25 cellular contexts compared by ENCODE assay signal in genomic region chr12:50992814-50993213, GRCh38. TPM values are rescaled to one million over a fixed set of nuclear protein-coding genes. Genes with fewer than 3 reads are reported as not detected.
DNase-seq lines count a peak whose midpoint lies in the region; TF ChIP-seq lines count a peak whose summit lies in the region.
"Had no signal": no experiment of that assay in that cellular context is flagged by ENCODE, and none has a peak within 500 bp of the region (broad histone marks: within the 10 kb centered on the region; RNA-seq: fewer than 3 reads in every experiment).

No MANE protein-coding gene starts in this region.

- peaks cover 0 to 4% (median 0%) of the 10 kb centered on the region in 4 donors for H3K4me1 ChIP-seq in stomach
- H3K4me1 ChIP-seq: SJCRH30, tibial artery had no signal

- no peak for TF ChIP-seq POLR2A in stomach (IDR thresholded peaks at IDR 0.05)

- intact Hi-C loops in head of caudate nucleus (cut with DNase I) (loop anchor here (10.0 kb wide), 1 partner anchor 228 kb away; the partner anchor contains the start of gene ATF1), stomach (cut with DNase I; ENCODE audit: low total_unique reads) (no loop called here)

- H3K27ac ChIP-seq in stomach, result no peak overlapping the region
- H3K27ac ChIP-seq: esophagus squamous epithelium, PC-9, SJCRH30, tibial artery had no signal

- H3K36me3 ChIP-seq in stomach, result peaks cover 52 to 99% (median 97%) of the 10 kb centered on the region in 4 donors

- peak; percentile 73 for DNase-seq in Ammon's horn (ENCODE audit: low spot score)
- DNase-seq in EL, result peak; percentile 5
- DNase-seq in head of caudate nucleus, result peak in 32 of 42 donors; percentile 11 to 79 (median 45)
- DNase-seq in myocyte (ENCODE audit: low read depth), result peak; percentile 63
- no peak for DNase-seq in OCI-M2 (lab: John Stamatoyannopoulos, UW; ENCODE audit: unreplicated experiment)
- DNase-seq in stomach, result no peak
- no peak for DNase-seq in T-helper 1 cell
- DNase-seq: activated CD8-positive, alpha-beta T cell treated with anti-CD3 and anti-CD28 coated beads, Interleukin-2, amount 10 ng/mL, durations not matched to agents 7 days and 5 days; activated effector memory CD4-positive, alpha-beta T cell treated with anti-CD3 and anti-CD28 coated beads, Interleukin-2, amount 50 U/mL, for 16 hours; activated naive CD8-positive, alpha-beta T cell treated with anti-CD3 and anti-CD28 coated beads, Interleukin-2, amount 50 U/mL, for 24 hours; activated T-cell treated with anti-CD3 and anti-CD28 coated beads for 4 hours; CD4-positive, alpha-beta memory T cell; DMS 273 treated with DMSO at 0.1 percent for 48 hours; effector memory CD4-positive, alpha-beta T cell; esophagus squamous epithelium; mesendoderm; naive B cell; NCI-H1105 treated with DMSO at 0.1 percent for 48 hours; NCI-H2029 treated with DMSO at 0.1 percent for 48 hours; NCI-H345; PC-9 had no signal

- 20 to 46% (median 24%) methylated on average over 2 of the region's 2 CpGs for WGBS in stomach, 5 donors

- no peak for TF ChIP-seq CTCF in stomach (IDR thresholded peaks at IDR 0.05)

- no peaks in the 10 kb centered on the region for H3K27me3 ChIP-seq in stomach
- H3K27me3 ChIP-seq: esophagus squamous epithelium, SJCRH30, tibial artery had no signal

- H3K4me3 ChIP-seq in stomach, result no peak overlapping the region
- H3K4me3 ChIP-seq: esophagus squamous epithelium, PC-9, SJCRH30, tibial artery had no signal

- no peak for TF ChIP-seq EP300 in stomach (IDR thresholded peaks at IDR 0.05)

- H3K9me3 ChIP-seq in stomach, result no peaks in the 10 kb centered on the region
- H3K9me3 ChIP-seq: esophagus squamous epithelium, SJCRH30, tibial artery had no signal

RNA-seq across cellular contexts. Expression of gene SLC11A2, which starts 33.4 kb away (rescaled TPM):
- total RNA-seq in myocyte (35.3 and 54.9 TPM in 2 replicates), stomach (100 to 1,000 TPM in 2 of 5 donors, 10 to 100 TPM in 3; 29.0 to 348 (median 94.2) TPM)
- 33.7 TPM for polyA plus RNA-seq in myocyte (2012)
- 10 to 100 TPM in 2 of 3 donors, 1 to 10 TPM in 1; 5.0 to 15.9 (median 10.3) TPM for polyA plus RNA-seq in stomach

RNA-seq across cellular contexts. Expression of gene HIGD1C, which starts 40.5 kb away (rescaled TPM):
- total RNA-seq in myocyte (not detected in 2 replicates), stomach (not detected)
- not detected for polyA plus RNA-seq in myocyte (2012)
- not detected for polyA plus RNA-seq in stomach
- total RNA-seq: activated CD8-positive, alpha-beta T cell treated with anti-CD3 and anti-CD28 coated beads, Interleukin-2, amount 10 ng/mL, durations not matched to agents 7 days and 5 days; CD4-positive, alpha-beta memory T cell; esophagus squamous epithelium; kidney epithelial cell; PC-9; SJCRH30; T-helper 1 cell treated with Interleukin-12 subunit alpha and Interleukin-12 subunit beta and Interleukin-4 antibody, amounts not matched to agents 30 ng/mL and 1 ng/mL, for 36 hours had no signal
- polyA plus RNA-seq: CD4-positive, alpha-beta memory T cell had no signal

RNA-seq across cellular contexts. Expression of gene LETMD1, which starts 55.3 kb away (rescaled TPM):
- total RNA-seq in myocyte (33.4 and 39.8 TPM in 2 replicates), stomach (100 to 1,000 TPM in 2 of 5 donors, 10 to 100 TPM in 3; 33.6 to 527 (median 92.9) TPM)
- polyA plus RNA-seq in myocyte (2012), result 49.2 TPM
- 10 to 100 TPM; 41.8 to 79.4 (median 70.6) TPM for polyA plus RNA-seq in stomach

Comparison
In these comparisons a context has a peak if more than half of its experiments do, and no peak if none do; other contexts are left out.
1. DNase-seq: peak in Ammon's horn (single experiment), EL (single experiment), head of caudate nucleus (32 of 42) and myocyte (single experiment); none in OCI-M2 (single experiment), stomach (single experiment) and T-helper 1 cell (0 of 5).